Comparison of ENCODE assay signal across 20 cellular contexts in the genomic region with DNA sequence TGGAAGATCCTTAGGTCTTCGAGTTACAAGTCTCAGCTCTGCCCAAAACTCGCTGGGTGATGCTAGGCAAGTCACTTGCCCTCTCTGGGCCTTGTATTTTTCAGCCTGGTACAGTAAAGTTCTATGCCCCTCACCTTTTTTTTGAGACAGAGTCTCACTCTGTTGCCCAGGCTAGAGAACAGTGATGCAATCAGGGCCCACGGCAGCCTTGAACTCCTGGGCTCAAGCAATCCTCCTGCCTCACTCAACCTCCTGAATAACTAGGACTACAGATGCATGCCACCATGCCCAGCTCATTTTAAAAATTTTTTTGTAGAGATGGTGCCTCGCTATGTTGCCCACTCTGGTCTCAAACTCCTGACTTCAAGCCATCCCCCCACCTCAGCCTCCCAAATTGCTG. TPM values are rescaled to one million over a fixed set of nuclear protein-coding genes. Genes with fewer than 3 reads are reported as not detected.
"Had no signal": no experiment of that assay in that cellular context is flagged by ENCODE, and none has a peak within 500 bp of the region (broad histone marks: within the 10 kb centered on the region; RNA-seq: fewer than 3 reads in every experiment).

No MANE protein-coding gene starts in this region.

- DNase-seq: activated CD4-positive, alpha-beta T cell treated with anti-CD3 and anti-CD28 coated beads, Interleukin-2, amount 50 U/mL, for 1 hour; activated CD8-positive, alpha-beta memory T cell treated with anti-CD3 and anti-CD28 coated beads for 24 hours; activated naive CD8-positive, alpha-beta T cell treated with anti-CD3 and anti-CD28 coated beads for 36 hours; amygdala; brain microvascular endothelial cell; cerebellar nuclear complex; dermis blood vessel endothelial cell; effector memory CD8-positive, alpha-beta T cell; gastrocnemius medialis; left colon; midbrain; naive thymus-derived CD4-positive, alpha-beta T cell; SJCRH30 had no signal

- H3K27ac ChIP-seq: brain microvascular endothelial cell, right atrium auricular region, SJCRH30 had no signal

- H3K36me3 Mint-ChIP-seq: activated naive CD8-positive, alpha-beta T cell treated with anti-CD3 and anti-CD28 coated beads for 36 hours had no signal

- H3K27ac Mint-ChIP-seq: activated naive CD8-positive, alpha-beta T cell treated with anti-CD3 and anti-CD28 coated beads for 36 hours; effector memory CD8-positive, alpha-beta T cell; naive thymus-derived CD4-positive, alpha-beta T cell; stimulated activated naive CD8-positive, alpha-beta T cell treated with anti-CD3 and anti-CD28 coated beads, Interleukin-15, Interleukin-2, amounts not matched to agents 100 ng/mL and 50 ng/mL, for 24 hours had no signal

- H3K36me3 ChIP-seq: brain microvascular endothelial cell, gastrocnemius medialis, right atrium auricular region, SJCRH30 had no signal

- H3K4me1 ChIP-seq: SJCRH30 had no signal

- ATAC-seq: activated CD4-positive, CD25-positive, alpha-beta regulatory T cell treated with anti-CD3 and anti-CD28 coated beads, Interleukin-2, amount 50 U/mL, for 24 hours; effector memory CD8-positive, alpha-beta T cell; gastrocnemius medialis; left colon; naive thymus-derived CD4-positive, alpha-beta T cell had no signal

- H3K9me3 ChIP-seq: gastrocnemius medialis, right atrium auricular region, SJCRH30 had no signal

- FAIRE-seq: islet of Langerhans had no signal

- H3K4me2 ChIP-seq: smooth muscle cell had no signal

- H3K4me3 ChIP-seq: gastrocnemius medialis, lung, right atrium auricular region, SJCRH30, smooth muscle cell had no signal

- H3K4me3 Mint-ChIP-seq: activated naive CD8-positive, alpha-beta T cell treated with anti-CD3 and anti-CD28 coated beads for 36 hours; effector memory CD8-positive, alpha-beta T cell; naive thymus-derived CD4-positive, alpha-beta T cell; stimulated activated naive CD8-positive, alpha-beta T cell treated with anti-CD3 and anti-CD28 coated beads, Interleukin-15, Interleukin-2, amounts not matched to agents 100 ng/mL and 50 ng/mL, for 24 hours had no signal

- H3K9me3 Mint-ChIP-seq: activated naive CD8-positive, alpha-beta T cell treated with anti-CD3 and anti-CD28 coated beads for 36 hours; effector memory CD8-positive, alpha-beta T cell; naive thymus-derived CD4-positive, alpha-beta T cell; stimulated activated naive CD8-positive, alpha-beta T cell treated with anti-CD3 and anti-CD28 coated beads, Interleukin-15, Interleukin-2, amounts not matched to agents 100 ng/mL and 50 ng/mL, for 24 hours had no signal

RNA-seq across cellular contexts. Expression of gene MYH11, which starts 3.8 kb away (rescaled TPM):
- total RNA-seq: activated naive CD8-positive, alpha-beta T cell treated with anti-CD3 and anti-CD28 coated beads for 36 hours; dermis blood vessel endothelial cell; smooth muscle cell; T-helper 2 cell treated with Interferon-gamma antibody and Interleukin-4, amounts not matched to agents 100 ng/mL and 5 ng/mL, for 36 hours had no signal
